Comparison of ENCODE assay signal across 8 cellular contexts in the genomic region with DNA sequence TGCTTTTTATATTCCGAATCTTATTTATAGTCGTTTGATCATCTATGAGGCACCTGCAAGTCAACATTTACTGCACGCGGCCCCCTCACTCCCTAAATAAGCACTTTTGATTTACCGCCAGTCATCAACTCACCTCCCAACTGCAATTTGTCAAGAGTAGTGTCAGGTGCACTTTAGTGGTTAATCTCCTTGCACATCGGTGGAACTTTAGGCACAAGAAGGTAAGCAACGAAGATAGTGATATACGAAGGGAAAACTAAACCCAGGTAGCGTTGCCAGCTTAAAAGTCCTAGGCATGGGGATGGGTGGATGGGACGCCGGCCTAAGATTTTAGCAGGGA. TPM values are rescaled to one million over a fixed set of nuclear protein-coding genes. Genes with fewer than 3 reads are reported as not detected.
A peak's percentile ranks its signal among the peaks of the same experiment; 100 is the strongest.
DNase-seq lines count a peak whose midpoint lies in the region; ATAC-seq and TF ChIP-seq lines count a peak whose summit lies in the region.

No MANE protein-coding gene starts in this region.

- TF ChIP-seq POLR2A in sigmoid colon (IDR thresholded peaks at IDR 0.05) = no peak

- H3K9ac ChIP-seq in adipocyte (ENCODE audit: low read length) = peak overlapping the region; percentile 79

- H3K4me3 ChIP-seq in adipocyte (ENCODE audit: low read length) (peak overlapping the region; percentile 90), iPS-18c (ENCODE audit: insufficient read depth, low read depth, low read length) (peak overlapping the region; percentile 75), sigmoid colon (peak overlapping the region; percentile 58 to 93 (median 76))

- TF ChIP-seq CTCF in sigmoid colon (IDR thresholded peaks at IDR 0.05) = no peak

- intact Hi-C loops in sigmoid colon (cut with DNase I) = no loop called here

- H3K4me1 ChIP-seq in adipocyte (ENCODE audit: control insufficient read depth, insufficient read depth, low read length) = peaks cover 4% of the 10 kb centered on the region
- H3K4me1 ChIP-seq in sigmoid colon = peaks cover 0 to 23% (median 6%) of the 10 kb centered on the region in 4 donors

- H3K27ac ChIP-seq in sigmoid colon = peak overlapping the region; percentile 75 to 81 (median 76)

- H3K27me3 ChIP-seq in adipocyte (replicated peaks; ENCODE audit: control insufficient read depth, insufficient read depth, low read length) (no peaks in the 10 kb centered on the region), sigmoid colon (no peaks in the 10 kb centered on the region)

- no peak for DNase-seq in adipocyte (ENCODE audit: low read depth)
- DNase-seq in sigmoid colon = no peak
- no peak for DNase-seq in NCI-H774 (lab: John Stamatoyannopoulos, UW)
- DNase-seq in activated gamma-delta T cell (lab: John Stamatoyannopoulos, UW) = no peak
- DNase-seq in anterior cingulate cortex (lab: John Stamatoyannopoulos, UW) = no peak
- no peak for DNase-seq in NCI-H1092 treated with DMSO at 0.1 percent for 48 hours (lab: John Stamatoyannopoulos, UW)

- 11 to 42% methylated on average over 11 of the region's 11 CpGs for WGBS in sigmoid colon, 2 donors

- TF ChIP-seq EP300 in sigmoid colon (IDR thresholded peaks at IDR 0.05) = no peak

- no peaks in the 10 kb centered on the region for H3K36me3 ChIP-seq in adipocyte (ENCODE audit: control insufficient read depth, insufficient read depth, low read length, severe bottlenecking)
- no peaks in the 10 kb centered on the region for H3K36me3 ChIP-seq in sigmoid colon

- no peaks in the 10 kb centered on the region for H3K9me3 ChIP-seq in adipocyte (ENCODE audit: control insufficient read depth, low read length)
- H3K9me3 ChIP-seq in iPS-18c (ENCODE audit: control insufficient read depth, insufficient read depth, low read length) = no peaks in the 10 kb centered on the region
- H3K9me3 ChIP-seq in sigmoid colon = no peaks in the 10 kb centered on the region

- peak; percentile 6 for ATAC-seq in HG02610 (IDR thresholded peaks at IDR 0.05; ENCODE audit: unreplicated experiment)

RNA-seq across cellular contexts. Expression of a gene that starts 0.5 kb away (rescaled TPM):
- total RNA-seq in sigmoid colon = 10 to 100 TPM; 16.6 to 27.1 (median 21.5) TPM
- polyA plus RNA-seq in sigmoid colon = 1 to 10 TPM in 1 of 3 donors, under 1 TPM in 2; 0.23 to 1.2 (median 0.57) TPM
